Comparison of ENCODE assay signal across 9 cellular contexts in genomic region chr1:12438349-12438924, GRCh38.
DNase-seq lines count a peak whose midpoint lies in the region; ATAC-seq and TF ChIP-seq lines count a peak whose summit lies in the region.
"Had no signal": no experiment of that assay in that cellular context is flagged by ENCODE, and none has a peak within 500 bp of the region (broad histone marks: within the 10 kb centered on the region; RNA-seq: fewer than 3 reads in every experiment).

No MANE protein-coding gene starts in this region.

- no peak overlapping the region for H2AK5ac ChIP-seq in mesendoderm (ENCODE audit: low read length)

- H3K27ac ChIP-seq in CD4-positive, alpha-beta T cell (ENCODE audit: low read depth, low read length) = no peak overlapping the region
- H3K27ac ChIP-seq in mesendoderm (ENCODE audit: low read depth, low read length) = no peak overlapping the region

- no peak overlapping the region for H3K4ac ChIP-seq in mesendoderm (ENCODE audit: low read depth, low read length)

- H3K36me3 Mint-ChIP-seq in CD4-positive, alpha-beta T cell (ENCODE audit: low read depth) = peaks cover 48% of the 10 kb centered on the region
- peaks cover 62% of the 10 kb centered on the region for H3K36me3 Mint-ChIP-seq in activated CD4-positive, alpha-beta T cell treated with anti-CD3 and anti-CD28 coated beads, Interleukin-2, amount 10 ng/mL, durations not matched to agents 7 days and 5 days (ENCODE audit: low read depth)
- H3K36me3 Mint-ChIP-seq in immature natural killer cell = peaks cover 0 to 10% (median 10%) of the 10 kb centered on the region in 3 donors

- H2BK5ac ChIP-seq in mesendoderm (ENCODE audit: low read length) = no peak overlapping the region

- peaks cover 3% of the 10 kb centered on the region for H3K4me1 ChIP-seq in mesendoderm (ENCODE audit: control insufficient read depth, low read depth, low read length)

- H3K27ac Mint-ChIP-seq in CD4-positive, alpha-beta T cell = peak overlapping the region; percentile 84
- H3K27ac Mint-ChIP-seq in activated CD4-positive, alpha-beta T cell treated with anti-CD3 and anti-CD28 coated beads, Interleukin-2, amount 10 ng/mL, durations not matched to agents 7 days and 5 days = peak overlapping the region; percentile 83
- peak overlapping the region; percentile 84 to 98 (median 94) for H3K27ac Mint-ChIP-seq in immature natural killer cell

- H3K79me1 ChIP-seq in mesendoderm (ENCODE audit: low read length) = no peaks in the 10 kb centered on the region

- intact Hi-C loops in CD4-positive, alpha-beta T cell (cut with DNase I, micrococcal nuclease) = no loop called here

- peak overlapping the region; percentile 72 for H3K4me3 Mint-ChIP-seq in CD4-positive, alpha-beta T cell
- peak overlapping the region; percentile 26 for H3K4me3 Mint-ChIP-seq in activated CD4-positive, alpha-beta T cell treated with anti-CD3 and anti-CD28 coated beads, Interleukin-2, amount 10 ng/mL, durations not matched to agents 7 days and 5 days
- peak overlapping the region; percentile 56 to 85 (median 76) for H3K4me3 Mint-ChIP-seq in immature natural killer cell

- no peak overlapping the region for H3K56ac ChIP-seq in mesendoderm (ENCODE audit: low read length)

- no peak overlapping the region for H3K18ac ChIP-seq in mesendoderm (ENCODE audit: low read length)

- CTCF ChIA-PET in CD4-positive, alpha-beta T cell (lab: Charles Lee) = interaction anchor here (0.7 to 1.4 kb wide), 2 partner anchors 14 to 35 kb away, joined by 3 read pairs; no protein-coding TSS in a partner anchor
- CTCF ChIA-PET in activated CD4-positive, alpha-beta T cell treated with anti-CD3 and anti-CD28 coated beads, Interleukin-2, amount 10 ng/mL, durations not matched to agents 7 days and 5 days (lab: Charles Lee) = interaction anchor here (1.0 to 1.9 kb wide), 6 partner anchors 10 to 55 kb away, joined by 3 to 11 read pairs (median 3); no protein-coding TSS in a partner anchor

- no peak overlapping the region for H2BK120ac ChIP-seq in mesendoderm (ENCODE audit: low read depth, low read length)

- H4K5ac ChIP-seq in mesendoderm (ENCODE audit: low read length) = no peak overlapping the region

- no peaks in the 10 kb centered on the region for H3K36me3 ChIP-seq in mesendoderm (ENCODE audit: control insufficient read depth, insufficient read depth, low read length)

- H3K4me3 ChIP-seq in mesendoderm (ENCODE audit: low read length) = no peak overlapping the region
- H3K4me3 ChIP-seq: heart left ventricle had no signal

- ATAC-seq in CD4-positive, alpha-beta T cell (ENCODE audit: poor library complexity) = peak; percentile 57
- peak; percentile 37 for ATAC-seq in HG02970 (IDR thresholded peaks at IDR 0.05; ENCODE audit: low FRiP score, unreplicated experiment)

- no CpG with 5 or more reads among the region's 7 CpGs for WGBS in mesendoderm (ENCODE audit: extremely low coverage, insufficient coverage, low lambda C conversion rate)

- peaks cover 3% of the 10 kb centered on the region for H3K9me3 Mint-ChIP-seq in CD4-positive, alpha-beta T cell
- H3K9me3 Mint-ChIP-seq in activated CD4-positive, alpha-beta T cell treated with anti-CD3 and anti-CD28 coated beads, Interleukin-2, amount 10 ng/mL, durations not matched to agents 7 days and 5 days = peaks cover 14% of the 10 kb centered on the region
- H3K9me3 Mint-ChIP-seq in immature natural killer cell = no peaks in the 10 kb centered on the region

- H3K27me3 ChIP-seq in CD4-positive, alpha-beta T cell (ENCODE audit: control insufficient read depth, insufficient read depth, low read length) = no peaks in the 10 kb centered on the region
- H3K27me3 ChIP-seq in mesendoderm (ENCODE audit: insufficient read depth, low read length, poor library complexity) = no peaks in the 10 kb centered on the region
- H3K27me3 ChIP-seq: heart left ventricle had no signal

- H3K4me2 ChIP-seq in mesendoderm (ENCODE audit: low read length) = no peak overlapping the region

- H3K4me1 Mint-ChIP-seq in CD4-positive, alpha-beta T cell (ENCODE audit: low read depth) = peaks cover 86% of the 10 kb centered on the region
- peaks cover 84% of the 10 kb centered on the region for H3K4me1 Mint-ChIP-seq in activated CD4-positive, alpha-beta T cell treated with anti-CD3 and anti-CD28 coated beads, Interleukin-2, amount 10 ng/mL, durations not matched to agents 7 days and 5 days
- H3K4me1 Mint-ChIP-seq in immature natural killer cell = peaks cover 96 to 97% of the 10 kb centered on the region in 2 donors

- H2BK15ac ChIP-seq in mesendoderm (replicated peaks; ENCODE audit: low read depth) = no peak overlapping the region

- no peak for TF ChIP-seq CTCF in CD4-positive, alpha-beta T cell (IDR thresholded peaks at IDR 0.05)

- H3K23ac ChIP-seq in mesendoderm (ENCODE audit: low read length) = no peak overlapping the region

- H3K79me2 ChIP-seq in mesendoderm (ENCODE audit: control insufficient read depth, insufficient read depth, low read length) = no peaks in the 10 kb centered on the region

- H3K9ac ChIP-seq in mesendoderm (ENCODE audit: low read length) = no peak overlapping the region

- H4K8ac ChIP-seq in mesendoderm (ENCODE audit: low read depth, low read length) = no peak overlapping the region

- DNase-seq in CD4-positive, alpha-beta T cell = peak in 7 of 10 experiments; percentile 7 to 32 (median 23)
- peak; percentile 72 for DNase-seq in activated CD4-positive, alpha-beta T cell treated with anti-CD3 and anti-CD28 coated beads, Interleukin-2, amount 10 ng/mL, durations not matched to agents 7 days and 5 days
- DNase-seq in immature natural killer cell (peak; percentile 69 to 77 (median 71)), GM19240 (ENCODE audit: insufficient read length, low spot score) (no peak), mesendoderm (no peak), NCI-H82 (lab: John Stamatoyannopoulos, UW) (no peak), RPMI8226 (no peak)
- DNase-seq: heart left ventricle had no signal

- H3K9me3 ChIP-seq in CD4-positive, alpha-beta T cell (ENCODE audit: control insufficient read depth, low read length) = no peaks in the 10 kb centered on the region
- H3K9me3 ChIP-seq: heart left ventricle had no signal

- H3K27me3 Mint-ChIP-seq in CD4-positive, alpha-beta T cell = no peaks in the 10 kb centered on the region
- H3K27me3 Mint-ChIP-seq in activated CD4-positive, alpha-beta T cell treated with anti-CD3 and anti-CD28 coated beads, Interleukin-2, amount 10 ng/mL, durations not matched to agents 7 days and 5 days = peaks cover 3% of the 10 kb centered on the region
- peaks cover 4 to 10% (median 9%) of the 10 kb centered on the region in 3 donors for H3K27me3 Mint-ChIP-seq in immature natural killer cell (ENCODE audit: low read depth in 3 of 3)

- POLR2A ChIA-PET in CD4-positive, alpha-beta T cell (lab: Charles Lee) = interaction anchor here (0.8 to 2.6 kb wide), 7 partner anchors 9 to 181 kb away, joined by 3 to 10 read pairs (median 3); no protein-coding TSS in a partner anchor
- POLR2A ChIA-PET in activated CD4-positive, alpha-beta T cell treated with anti-CD3 and anti-CD28 coated beads, Interleukin-2, amount 10 ng/mL, durations not matched to agents 7 days and 5 days (lab: Charles Lee) = no interaction called here

Comparison
In these comparisons a context has a peak if more than half of its experiments do, and no peak if none do; other contexts are left out.
1. DNase-seq: peak in CD4-positive, alpha-beta T cell (7 of 10), activated CD4-positive, alpha-beta T cell treated with anti-CD3 and anti-CD28 coated beads, Interleukin-2, amount 10 ng/mL, durations not matched to agents 7 days and 5 days (single experiment) and immature natural killer cell (3 of 3); none in GM19240 (single experiment), mesendoderm (single experiment), NCI-H82 (single experiment) and RPMI8226 (single experiment).
2. H3K4me3 Mint-ChIP-seq: peak in every context shown above with its lines; median percentile 76 in immature natural killer cell; 72 in CD4-positive, alpha-beta T cell; 26 in activated CD4-positive, alpha-beta T cell treated with anti-CD3 and anti-CD28 coated beads, Interleukin-2, amount 10 ng/mL, durations not matched to agents 7 days and 5 days.
3. Peak in every context shown above with its lines, with median percentiles within 50 percentile points of each other: H3K27ac Mint-ChIP-seq.